In genomic region chr1:41622402-41622801, GRCh38 we compare ENCODE assay signal across 16 cellular contexts.
DNase-seq lines count a peak whose midpoint lies in the region; ATAC-seq and TF ChIP-seq lines count a peak whose summit lies in the region.
"Had no signal": no experiment of that assay in that cellular context is flagged by ENCODE, and none has a peak within 500 bp of the region (broad histone marks: within the 10 kb centered on the region; RNA-seq: fewer than 3 reads in every experiment).

No MANE protein-coding gene starts in this region.

- H3K4me2 ChIP-seq in SK-N-SH (peak overlapping the region; percentile 5; the same call in 1 of the 2 replicates), fibroblast of lung (ENCODE audit: extremely low read depth, insufficient read depth, low read length) (no peak overlapping the region)
- H3K4me2 ChIP-seq: A549 had no signal

- H3K4me1 ChIP-seq in SK-N-SH (ENCODE audit: control insufficient read depth in 1 of 2, insufficient read depth in 2 of 2, low read depth in 1 of 2, low read length in 1 of 2): peaks cover 10 to 22% of the 10 kb centered on the region in 2 experiments; a peak in 2 of 4 replicates
- peaks cover 26% of the 10 kb centered on the region for H3K4me1 ChIP-seq in fibroblast of lung (ENCODE audit: control insufficient read depth, extremely low read depth, insufficient read depth, low read length)
- H3K4me1 ChIP-seq in spleen: peaks cover 15 to 50% (median 40%) of the 10 kb centered on the region in 6 donors
- H3K4me1 ChIP-seq: HAP-1 had no signal

- H3K9ac ChIP-seq in SK-N-SH: no peak overlapping the region
- H3K9ac ChIP-seq in fibroblast of lung (ENCODE audit: insufficient read depth, low read length): no peak overlapping the region

- no peaks in the 10 kb centered on the region for H4K20me1 ChIP-seq in SK-N-SH (ENCODE audit: insufficient read depth)
- no peaks in the 10 kb centered on the region for H4K20me1 ChIP-seq in fibroblast of lung (ENCODE audit: control insufficient read depth, extremely low read depth, insufficient read depth, low read length)

- no peaks in the 10 kb centered on the region for H3K79me2 ChIP-seq in SK-N-SH (ENCODE audit: insufficient read depth)
- H3K79me2 ChIP-seq in fibroblast of lung (ENCODE audit: control insufficient read depth, insufficient read depth, low read length): no peaks in the 10 kb centered on the region

- H3K27me3 ChIP-seq in SK-N-SH (ENCODE audit: insufficient read depth) (no peaks in the 10 kb centered on the region), fibroblast of lung (ENCODE audit: control insufficient read depth, insufficient read depth, low read length) (no peaks in the 10 kb centered on the region), spleen (replicated peaks in 1 of 7) (no peaks in the 10 kb centered on the region)
- H3K27me3 ChIP-seq: dorsolateral prefrontal cortex had no signal

- no peak overlapping the region for H3K27ac ChIP-seq in SK-N-SH (ENCODE audit: low read depth in 2 of 2, low read length in 1 of 2)
- H3K27ac ChIP-seq in fibroblast of lung (ENCODE audit: insufficient read depth, low read length): no peak overlapping the region
- H3K27ac ChIP-seq in spleen: peak overlapping the region in 5 of 8 donors; percentile 17 to 43 (median 27)
- H3K27ac ChIP-seq: A549 had no signal

- peak overlapping the region; percentile 2 for H3K27ac Mint-ChIP-seq in activated CD4-positive, alpha-beta memory T cell treated with anti-CD3 and anti-CD28 coated beads, Interleukin-2, amount 10 ng/mL, durations not matched to agents 7 days and 5 days
- H3K27ac Mint-ChIP-seq in activated CD4-positive, alpha-beta memory T cell treated with anti-CD3 and anti-CD28 coated beads for 36 hours: no peak overlapping the region
- H3K27ac Mint-ChIP-seq: mesothelial cell of epicardium had no signal

- H3K27me3 Mint-ChIP-seq in activated CD4-positive, alpha-beta memory T cell treated with anti-CD3 and anti-CD28 coated beads, Interleukin-2, amount 10 ng/mL, durations not matched to agents 7 days and 5 days: no peaks in the 10 kb centered on the region
- no peaks in the 10 kb centered on the region for H3K27me3 Mint-ChIP-seq in activated CD4-positive, alpha-beta memory T cell treated with anti-CD3 and anti-CD28 coated beads for 36 hours

- H3K4me3 Mint-ChIP-seq in activated CD4-positive, alpha-beta memory T cell treated with anti-CD3 and anti-CD28 coated beads, Interleukin-2, amount 10 ng/mL, durations not matched to agents 7 days and 5 days: no peak overlapping the region
- H3K4me3 Mint-ChIP-seq in activated CD4-positive, alpha-beta memory T cell treated with anti-CD3 and anti-CD28 coated beads for 36 hours: no peak overlapping the region
- H3K4me3 Mint-ChIP-seq: mesothelial cell of epicardium had no signal

- H3F3A ChIP-seq in SK-N-SH (replicated peaks; ENCODE audit: insufficient read depth): no peaks in the 10 kb centered on the region

- H3K9me3 Mint-ChIP-seq in activated CD4-positive, alpha-beta memory T cell treated with anti-CD3 and anti-CD28 coated beads, Interleukin-2, amount 10 ng/mL, durations not matched to agents 7 days and 5 days: no peaks in the 10 kb centered on the region
- H3K9me3 Mint-ChIP-seq in activated CD4-positive, alpha-beta memory T cell treated with anti-CD3 and anti-CD28 coated beads for 36 hours: no peaks in the 10 kb centered on the region
- H3K9me3 Mint-ChIP-seq: mesothelial cell of epicardium had no signal

- intact Hi-C loops in activated CD4-positive, alpha-beta memory T cell treated with anti-CD3 and anti-CD28 coated beads for 36 hours (cut with micrococcal nuclease): no loop called here
- intact Hi-C loops in spleen (cut with DNase I; ENCODE audit: low total_unique reads): no loop called here

- POLR2A ChIA-PET in activated CD4-positive, alpha-beta memory T cell treated with anti-CD3 and anti-CD28 coated beads, Interleukin-2, amount 10 ng/mL, durations not matched to agents 7 days and 5 days (lab: Charles Lee): no interaction called here
- POLR2A ChIA-PET in activated CD4-positive, alpha-beta memory T cell treated with anti-CD3 and anti-CD28 coated beads for 36 hours (lab: Charles Lee): no interaction called here
- POLR2A ChIA-PET in SK-N-SH (lab: Yijun Ruan, JAX): no interaction called here

- DNase-seq in activated CD4-positive, alpha-beta memory T cell treated with anti-CD3 and anti-CD28 coated beads, Interleukin-2, amount 10 ng/mL, durations not matched to agents 7 days and 5 days: no peak
- no peak for DNase-seq in activated CD4-positive, alpha-beta memory T cell treated with anti-CD3 and anti-CD28 coated beads for 36 hours
- DNase-seq in SK-N-SH (no peak), fibroblast of lung (ENCODE audit: low read depth in 2 of 2) (peak; percentile 52 to 79), spleen (no peak), NCI-H2029 (lab: John Stamatoyannopoulos, UW) (no peak)
- DNase-seq: activated T-cell treated with anti-CD3 and anti-CD28 coated beads for 4 hours; aorta; dorsolateral prefrontal cortex; NCI-H187 treated with DMSO at 0.1 percent for 48 hours; stimulated activated CD4-positive, alpha-beta T cell treated with anti-CD3 and anti-CD28 coated beads, Interleukin-12 subunit alpha, Interleukin-12 subunit beta, amount 100 ng/mL, for 4 hours had no signal

- no peak for TF ChIP-seq RAD21 in SK-N-SH (IDR thresholded peaks at IDR 0.05; ENCODE audit: low read length)

- TF ChIP-seq CTCF in SK-N-SH (IDR thresholded peaks at IDR 0.05): no peak
- TF ChIP-seq CTCF in fibroblast of lung (conservative IDR thresholded peaks at IDR 0.05 in 1 of 2, IDR thresholded peaks at IDR 0.05 in 1 of 2; ENCODE audit: low read depth in 1 of 2, low read length in 2 of 2): no peak
- no peak for TF ChIP-seq CTCF in spleen (IDR thresholded peaks at IDR 0.05 in 8 of 11, conservative IDR thresholded peaks at IDR 0.05 in 3 of 11)

- CTCF ChIA-PET in activated CD4-positive, alpha-beta memory T cell treated with anti-CD3 and anti-CD28 coated beads, Interleukin-2, amount 10 ng/mL, durations not matched to agents 7 days and 5 days (lab: Charles Lee): no interaction called here
- CTCF ChIA-PET in activated CD4-positive, alpha-beta memory T cell treated with anti-CD3 and anti-CD28 coated beads for 36 hours (lab: Charles Lee): no interaction called here
- CTCF ChIA-PET in SK-N-SH (lab: Yijun Ruan, JAX): interaction anchor here (1.2 to 1.7 kb wide), 2 partner anchors 12 to 48 kb away, joined by 5 read pairs; no protein-coding TSS in a partner anchor

- peaks cover 21% of the 10 kb centered on the region for H3K36me3 Mint-ChIP-seq in activated CD4-positive, alpha-beta memory T cell treated with anti-CD3 and anti-CD28 coated beads, Interleukin-2, amount 10 ng/mL, durations not matched to agents 7 days and 5 days (ENCODE audit: low read depth)
- peaks cover 33% of the 10 kb centered on the region for H3K36me3 Mint-ChIP-seq in activated CD4-positive, alpha-beta memory T cell treated with anti-CD3 and anti-CD28 coated beads for 36 hours
- H3K36me3 Mint-ChIP-seq: mesothelial cell of epicardium had no signal

- H3K9me2 ChIP-seq in SK-N-SH: no peaks in the 10 kb centered on the region

- peaks cover 46% of the 10 kb centered on the region for H3K4me1 Mint-ChIP-seq in activated CD4-positive, alpha-beta memory T cell treated with anti-CD3 and anti-CD28 coated beads, Interleukin-2, amount 10 ng/mL, durations not matched to agents 7 days and 5 days
- H3K4me1 Mint-ChIP-seq in activated CD4-positive, alpha-beta memory T cell treated with anti-CD3 and anti-CD28 coated beads for 36 hours (ENCODE audit: low read depth): peaks cover 45% of the 10 kb centered on the region

- H2AFZ ChIP-seq in SK-N-SH (ENCODE audit: low read depth) (no peak overlapping the region), fibroblast of lung (ENCODE audit: low read length) (no peak overlapping the region)

- no peak for TF ChIP-seq EP300 in SK-N-SH (IDR thresholded peaks at IDR 0.05; ENCODE audit: borderline replicate concordance in 1 of 2, low read depth in 1 of 2, low read length in 1 of 2)

- H3K4me3 ChIP-seq in SK-N-SH (ENCODE audit: low read depth in 2 of 2, low read length in 1 of 2): no peak overlapping the region
- no peak overlapping the region for H3K4me3 ChIP-seq in fibroblast of lung (replicated peaks in 1 of 4; ENCODE audit: control extremely low read depth in 1 of 4, insufficient read depth in 1 of 4, low read depth in 3 of 4, low read length in 4 of 4)
- no peak overlapping the region for H3K4me3 ChIP-seq in spleen
- H3K4me3 ChIP-seq: A549, HAP-1 had no signal

- no peaks in the 10 kb centered on the region for H3K9me3 ChIP-seq in SK-N-SH
- no peaks in the 10 kb centered on the region for H3K9me3 ChIP-seq in fibroblast of lung (ENCODE audit: control insufficient read depth, insufficient read depth, low read depth, low read length)
- no peaks in the 10 kb centered on the region for H3K9me3 ChIP-seq in spleen
- H3K9me3 ChIP-seq: A549, HAP-1 had no signal

- WGBS in SK-N-SH (ENCODE audit: low lambda C conversion rate): 67% methylated on average over 8 of the region's 8 CpGs
- WGBS in spleen, 5 donors: 53 to 76% (median 71%) methylated on average over 8 of the region's 8 CpGs

- no peak for ATAC-seq in GM21515 (IDR thresholded peaks at IDR 0.05; ENCODE audit: unreplicated experiment)
- ATAC-seq in GM18858 (IDR thresholded peaks at IDR 0.05; ENCODE audit: unreplicated experiment): no peak
- ATAC-seq: A549 had no signal

- H3K36me3 ChIP-seq in SK-N-SH (replicated peaks in 1 of 2; ENCODE audit: control insufficient read depth in 1 of 2, insufficient read depth in 2 of 2, low read length in 1 of 2) (no peaks in the 10 kb centered on the region), fibroblast of lung (ENCODE audit: control insufficient read depth, insufficient read depth, low read length) (no peaks in the 10 kb centered on the region), spleen (peaks cover 0 to 4% (median 0%) of the 10 kb centered on the region in 6 donors)
- H3K36me3 ChIP-seq: HAP-1 had no signal

- TF ChIP-seq POLR2A in spleen (IDR thresholded peaks at IDR 0.05): peak in 1 of 3 donors; percentile 12

TF ChIP-seq in SK-N-SH, 30 proteins besides CTCF, POLR2A, EP300 and RAD21 (continues in another document):
- TF ChIP-seq EZH2phosphoT487 (IDR thresholded peaks at IDR 0.05; ENCODE audit: borderline replicate concordance, low read depth) (no peak), GATA2 (CRISPR knock-in tag; IDR thresholded peaks at IDR 0.05) (no peak), NFIC (IDR thresholded peaks at IDR 0.05; ENCODE audit: borderline replicate concordance) (no peak), TEAD4 (IDR thresholded peaks at IDR 0.05; ENCODE audit: borderline replicate concordance, insufficient read depth) (no peak), GABPA (IDR thresholded peaks at IDR 0.05; ENCODE audit: low read depth) (no peak), IRF3 (IDR thresholded peaks at IDR 0.05; ENCODE audit: low read depth, low read length) (no peak)

Comparison
In these comparisons a context has a peak if more than half of its experiments do, and no peak if none do; other contexts are left out.
1. DNase-seq: peak in fibroblast of lung (2 of 2); none in activated CD4-positive, alpha-beta memory T cell treated with anti-CD3 and anti-CD28 coated beads, Interleukin-2, amount 10 ng/mL, durations not matched to agents 7 days and 5 days (single experiment), activated CD4-positive, alpha-beta memory T cell treated with anti-CD3 and anti-CD28 coated beads for 36 hours (single experiment), SK-N-SH (single experiment), spleen (single experiment) and NCI-H2029 (single experiment).
2. H3K27ac ChIP-seq: peak in spleen (5 of 8); none in SK-N-SH (0 of 2) and fibroblast of lung (single experiment).